ENCODE assay signal across 9 cellular contexts in the genomic region with DNA sequence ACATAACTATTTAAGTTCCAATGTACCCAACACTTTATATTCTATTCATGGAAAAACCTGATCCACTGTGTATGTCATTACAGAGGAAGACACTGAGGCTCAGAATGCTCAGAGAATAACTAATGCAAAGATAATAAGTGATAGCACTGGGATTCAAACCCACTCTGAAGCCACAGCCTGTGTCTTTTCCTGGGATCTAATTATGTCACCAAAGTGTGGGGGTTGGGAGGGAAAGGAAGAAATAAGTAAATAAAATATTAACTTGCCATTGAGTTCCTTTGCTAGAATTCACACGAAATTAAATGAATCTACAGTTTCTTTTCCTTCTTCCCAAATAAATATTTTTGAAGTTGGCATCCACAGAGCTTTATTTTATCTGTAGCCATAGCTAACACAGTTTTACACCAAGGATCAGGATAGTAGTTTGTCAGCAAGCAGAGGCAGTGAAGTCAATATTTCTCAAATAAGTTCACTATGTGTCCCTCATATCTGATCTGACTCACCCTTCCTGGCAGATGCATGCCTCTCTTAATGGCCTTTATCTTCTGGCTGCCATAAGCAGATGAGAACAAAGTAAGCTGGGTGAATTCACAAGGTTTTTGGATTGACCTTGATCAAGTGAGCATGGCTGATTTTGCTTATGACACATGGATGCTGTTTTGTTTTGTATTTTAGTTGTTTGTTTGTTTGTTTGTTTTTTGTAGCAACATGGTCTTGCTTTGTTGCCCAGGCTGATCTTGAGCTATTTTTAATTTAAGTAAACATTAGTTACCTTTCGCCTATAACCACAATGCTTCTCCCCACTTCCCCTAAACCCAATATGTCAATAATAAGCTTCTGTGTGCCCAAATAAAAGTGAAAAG. TPM values are rescaled to one million over a fixed set of nuclear protein-coding genes. Genes with fewer than 3 reads are reported as not detected.
DNase-seq lines count a peak whose midpoint lies in the region; ATAC-seq lines count a peak whose summit lies in the region.
"Had no signal": no experiment of that assay in that cellular context is flagged by ENCODE, and none has a peak within 500 bp of the region (broad histone marks: within the 10 kb centered on the region; RNA-seq: fewer than 3 reads in every experiment).

No MANE protein-coding gene starts in this region.

- H3K4me3 ChIP-seq in naive thymus-derived CD4-positive, alpha-beta T cell (ENCODE audit: low read length) = no peak overlapping the region

- H3K9me3 ChIP-seq in naive thymus-derived CD4-positive, alpha-beta T cell (ENCODE audit: control insufficient read depth in 2 of 3, low read length in 3 of 3) = no peaks in the 10 kb centered on the region

- peaks cover 17 to 50% (median 46%) of the 10 kb centered on the region in 5 donors for H3K27me3 Mint-ChIP-seq in naive thymus-derived CD4-positive, alpha-beta T cell

- ATAC-seq in GM21367 (IDR thresholded peaks at IDR 0.05; ENCODE audit: unreplicated experiment) = peak; percentile 42
- peak; percentile 30 for ATAC-seq in HG03565 (IDR thresholded peaks at IDR 0.05; ENCODE audit: unreplicated experiment)
- ATAC-seq in naive thymus-derived CD4-positive, alpha-beta T cell = no peak

- H3K4me1 ChIP-seq in naive thymus-derived CD4-positive, alpha-beta T cell (ENCODE audit: control insufficient read depth in 2 of 2, insufficient read depth in 2 of 2, low read length in 2 of 2) = no peaks in the 10 kb centered on the region

- no peak overlapping the region for H3K4me3 Mint-ChIP-seq in naive thymus-derived CD4-positive, alpha-beta T cell
- H3K4me3 Mint-ChIP-seq: activated naive CD8-positive, alpha-beta T cell treated with anti-CD3 and anti-CD28 coated beads, Interleukin-2, amount 10 ng/mL, durations not matched to agents 7 days and 5 days had no signal

- intact Hi-C loops in naive thymus-derived CD4-positive, alpha-beta T cell (cut with micrococcal nuclease) = no loop called here

- H3K36me3 ChIP-seq in naive thymus-derived CD4-positive, alpha-beta T cell (ENCODE audit: control insufficient read depth in 2 of 3, insufficient read depth in 3 of 3, low read length in 3 of 3) = no peaks in the 10 kb centered on the region

- no peak overlapping the region for H3K27ac ChIP-seq in naive thymus-derived CD4-positive, alpha-beta T cell (ENCODE audit: low read depth, low read length)

- H3K36me3 Mint-ChIP-seq in naive thymus-derived CD4-positive, alpha-beta T cell = peaks cover 0 to 5% (median 0%) of the 10 kb centered on the region in 5 donors
- H3K36me3 Mint-ChIP-seq: activated naive CD8-positive, alpha-beta T cell treated with anti-CD3 and anti-CD28 coated beads, Interleukin-2, amount 10 ng/mL, durations not matched to agents 7 days and 5 days had no signal

- DNase-seq in Caki2 (ENCODE audit: low read depth) (peak; percentile 51), dermis microvascular lymphatic vessel endothelial cell (ENCODE audit: low read depth in 2 of 2) (peak; percentile 55 to 77), pons (ENCODE audit: low spot score) (no peak), GM19240 (ENCODE audit: insufficient read length, low spot score) (no peak), NOMO-1 treated with DMSO at 0.1 percent for 48 hours (lab: John Stamatoyannopoulos, UW; ENCODE audit: unreplicated experiment) (no peak)
- no peak for DNase-seq in naive thymus-derived CD4-positive, alpha-beta T cell
- DNase-seq: activated naive CD8-positive, alpha-beta T cell treated with anti-CD3 and anti-CD28 coated beads, Interleukin-2, amount 10 ng/mL, durations not matched to agents 7 days and 5 days had no signal

- POLR2A ChIA-PET in naive thymus-derived CD4-positive, alpha-beta T cell (lab: Charles Lee) = no interaction called here

- peaks cover 0 to 3% (median 2%) of the 10 kb centered on the region in 7 donors for H3K4me1 Mint-ChIP-seq in naive thymus-derived CD4-positive, alpha-beta T cell

- CTCF ChIA-PET in naive thymus-derived CD4-positive, alpha-beta T cell (lab: Charles Lee) = no interaction called here

- no peak overlapping the region for H3K27ac Mint-ChIP-seq in naive thymus-derived CD4-positive, alpha-beta T cell
- H3K27ac Mint-ChIP-seq: activated naive CD8-positive, alpha-beta T cell treated with anti-CD3 and anti-CD28 coated beads, Interleukin-2, amount 10 ng/mL, durations not matched to agents 7 days and 5 days had no signal

- in situ Hi-C loops in Caki2 (cut with HindIII; ENCODE audit: low pct_unique_long_range_greater_than_20kb, low sequenced_read_pairs) = no loop called here

- H3K9me3 Mint-ChIP-seq in naive thymus-derived CD4-positive, alpha-beta T cell = peaks cover 1 to 21% (median 7%) of the 10 kb centered on the region in 11 donors

- no peaks in the 10 kb centered on the region for H3K27me3 ChIP-seq in naive thymus-derived CD4-positive, alpha-beta T cell (ENCODE audit: control insufficient read depth in 2 of 2, insufficient read depth in 2 of 2, low read length in 2 of 2)

RNA-seq across cellular contexts. Expression of a gene that starts 6.3 kb away (rescaled TPM):
- total RNA-seq in Caki2 (2014; rRNA removed; shearing (Covaris generic); ENCODE audit: low replicate concordance) = 7.9 and 10.2 TPM in 2 replicates
- total RNA-seq in dermis microvascular lymphatic vessel endothelial cell = 138 and 171 TPM in 2 replicates
- total RNA-seq in naive thymus-derived CD4-positive, alpha-beta T cell = under 1 TPM in 2 of 5 experiments, not detected in 3; 0.17 to 0.93 TPM
- not detected for polyA plus RNA-seq in naive thymus-derived CD4-positive, alpha-beta T cell

Comparison
In these comparisons a context has a peak if more than half of its experiments do, and no peak if none do; other contexts are left out.
1. DNase-seq: peak in Caki2 (single experiment) and dermis microvascular lymphatic vessel endothelial cell (2 of 2); none in pons (single experiment), GM19240 (single experiment), naive thymus-derived CD4-positive, alpha-beta T cell (0 of 9) and NOMO-1 treated with DMSO at 0.1 percent for 48 hours (single experiment).
2. RNA of a gene that starts 6.3 kb away (total RNA-seq): 138 to 171 TPM in dermis microvascular lymphatic vessel endothelial cell; 7.9 to 10.2 TPM in Caki2 and 0.17 to 0.93 TPM in naive thymus-derived CD4-positive, alpha-beta T cell; every median in the first group is over 10 times any median in the second.